Comparison of ENCODE assay signal across 14 cellular contexts in genomic region chr2:48414640-48414979, GRCh38. TPM values are rescaled to one million over a fixed set of nuclear protein-coding genes. Genes with fewer than 3 reads are reported as not detected.
A peak's percentile ranks its signal among the peaks of the same experiment; 100 is the strongest.
DNase-seq lines count a peak whose midpoint lies in the region; ATAC-seq and TF ChIP-seq lines count a peak whose summit lies in the region.
"Had no signal": no experiment of that assay in that cellular context is flagged by ENCODE, and none has a peak within 500 bp of the region (broad histone marks: within the 10 kb centered on the region; RNA-seq: fewer than 3 reads in every experiment).

No MANE protein-coding gene starts in this region.

- TF ChIP-seq CTCF in 22Rv1 (IDR thresholded peaks at IDR 0.05): no peak
- no peak for TF ChIP-seq CTCF in Caco-2 (IDR thresholded peaks at IDR 0.05; ENCODE audit: insufficient read depth in 1 of 2, low read depth in 1 of 2, low read length in 1 of 2, severe bottlenecking in 1 of 2, unreplicated experiment in 1 of 2)
- no peak for TF ChIP-seq CTCF in RWPE1 (conservative IDR thresholded peaks at IDR 0.05; ENCODE audit: low read depth)

- H3K4me1 Mint-ChIP-seq in Caco-2 (ENCODE audit: low read depth, unreplicated experiment): peaks cover 30% of the 10 kb centered on the region
- H3K4me1 Mint-ChIP-seq in central memory CD8-positive, alpha-beta T cell: peaks cover 21% of the 10 kb centered on the region
- peaks cover 16% of the 10 kb centered on the region for H3K4me1 Mint-ChIP-seq in memory B cell

- H3K4me3 ChIP-seq in Caco-2 (ENCODE audit: low read depth, low read length): no peak overlapping the region

- H3K27me3 ChIP-seq in Caco-2 (replicated peaks; ENCODE audit: control insufficient read depth, insufficient read depth, low read length): no peaks in the 10 kb centered on the region
- H3K27me3 ChIP-seq: neutrophil had no signal

- CTCF ChIA-PET in Caco-2 (lab: Charles Lee): no interaction called here
- CTCF ChIA-PET in RWPE1 (lab: Yijun Ruan, JAX): no interaction called here

- H3K27ac Mint-ChIP-seq in Caco-2 (ENCODE audit: unreplicated experiment) (peak overlapping the region; percentile 67), memory B cell (peak overlapping the region; percentile 24)
- H3K27ac Mint-ChIP-seq in central memory CD8-positive, alpha-beta T cell (ENCODE audit: low read depth): peak overlapping the region; percentile 20
- H3K27ac Mint-ChIP-seq: activated CD4-positive, alpha-beta T cell treated with anti-CD3 and anti-CD28 coated beads, Interleukin-2, amount 10 ng/mL, durations not matched to agents 24 days and 14 days had no signal

- peak overlapping the region; percentile 81 for H3K27ac ChIP-seq in 22Rv1
- H3K27ac ChIP-seq in RWPE1: no peak overlapping the region

- intact Hi-C loops in Caco-2 (cut with micrococcal nuclease; ENCODE audit: unreplicated experiment): no loop called here

- H3K27me3 Mint-ChIP-seq in Caco-2 (ENCODE audit: insufficient read depth, unreplicated experiment): no peaks in the 10 kb centered on the region
- H3K27me3 Mint-ChIP-seq in central memory CD8-positive, alpha-beta T cell: peaks cover 10% of the 10 kb centered on the region
- H3K27me3 Mint-ChIP-seq in memory B cell: no peaks in the 10 kb centered on the region
- H3K27me3 Mint-ChIP-seq: activated CD4-positive, alpha-beta T cell treated with anti-CD3 and anti-CD28 coated beads, Interleukin-2, amount 10 ng/mL, durations not matched to agents 24 days and 14 days; stimulated activated naive CD8-positive, alpha-beta T cell treated with anti-CD3 and anti-CD28 coated beads, Interleukin-15, amount 100 ng/mL, for 72 hours had no signal

- ATAC-seq in central memory CD8-positive, alpha-beta T cell (replicated peaks; ENCODE audit: extremely low read depth, poor library complexity, severe bottlenecking): no peak
- no peak for ATAC-seq in memory B cell (ENCODE audit: low read depth)
- no peak for ATAC-seq in HG02571 (IDR thresholded peaks at IDR 0.05; ENCODE audit: unreplicated experiment)

- H3K9me3 Mint-ChIP-seq in Caco-2 (ENCODE audit: unreplicated experiment): no peaks in the 10 kb centered on the region
- no peaks in the 10 kb centered on the region for H3K9me3 Mint-ChIP-seq in central memory CD8-positive, alpha-beta T cell
- peaks cover 3% of the 10 kb centered on the region for H3K9me3 Mint-ChIP-seq in memory B cell
- H3K9me3 Mint-ChIP-seq: activated CD4-positive, alpha-beta T cell treated with anti-CD3 and anti-CD28 coated beads, Interleukin-2, amount 10 ng/mL, durations not matched to agents 24 days and 14 days had no signal

- no peaks in the 10 kb centered on the region for H3K36me3 ChIP-seq in Caco-2 (ENCODE audit: control insufficient read depth, insufficient read depth, low read length)
- H3K36me3 ChIP-seq: neutrophil had no signal

- H3K36me3 Mint-ChIP-seq in Caco-2 (ENCODE audit: insufficient read depth, unreplicated experiment): no peaks in the 10 kb centered on the region
- peaks cover 3% of the 10 kb centered on the region for H3K36me3 Mint-ChIP-seq in central memory CD8-positive, alpha-beta T cell (ENCODE audit: insufficient read depth)
- H3K36me3 Mint-ChIP-seq in memory B cell: no peaks in the 10 kb centered on the region

- H3K9me3 ChIP-seq in Caco-2: no peaks in the 10 kb centered on the region
- H3K9me3 ChIP-seq: neutrophil had no signal

- no TSS peak for BruUV-seq in Caco-2 (replicated peaks; lab: Mats Ljungman, UMichigan)

- H3K4me1 ChIP-seq in Caco-2: peaks cover 25% of the 10 kb centered on the region

- DNase-seq in Caco-2: no peak
- DNase-seq in central memory CD8-positive, alpha-beta T cell (ENCODE audit: low spot score in 2 of 2): no peak
- DNase-seq in memory B cell (ENCODE audit: low spot score in 2 of 2): no peak
- DNase-seq in NCI-H774 (lab: John Stamatoyannopoulos, UW): no peak
- no peak for DNase-seq in RWPE1 (ENCODE audit: low spot score)
- DNase-seq in stimulated activated CD4-positive, alpha-beta T cell treated with anti-CD3 and anti-CD28 coated beads, Interleukin-1b, Interleukin-23, amount 100 ng/mL, for 48 hours: no peak
- DNase-seq: activated CD4-positive, alpha-beta T cell treated with anti-CD3 and anti-CD28 coated beads, Interleukin-2, amount 10 ng/mL, durations not matched to agents 24 days and 14 days; activated naive CD4-positive, alpha-beta T cell; aorta; stimulated activated naive CD8-positive, alpha-beta T cell treated with anti-CD3 and anti-CD28 coated beads, Interleukin-15, amount 100 ng/mL, for 72 hours; SW 1271 had no signal

- peak overlapping the region; percentile 21 for H3K4me3 Mint-ChIP-seq in Caco-2 (ENCODE audit: unreplicated experiment)
- H3K4me3 Mint-ChIP-seq in central memory CD8-positive, alpha-beta T cell: no peak overlapping the region
- H3K4me3 Mint-ChIP-seq in memory B cell: no peak overlapping the region

- POLR2A ChIA-PET in Caco-2 (lab: Charles Lee) (interaction anchor here (0.6 kb wide), 1 partner anchor 305 kb away, joined by 3 read pairs; no protein-coding TSS in a partner anchor), RWPE1 (lab: Yijun Ruan, JAX; ENCODE audit: low non-redundant PET) (no interaction called here)

RNA-seq across cellular contexts. Expression of gene PPP1R21, which starts 26.0 kb away (rescaled TPM):
- 17.6 and 24.5 TPM in 2 replicates for total RNA-seq in Caco-2 (2022)
